In the genomic region with DNA sequence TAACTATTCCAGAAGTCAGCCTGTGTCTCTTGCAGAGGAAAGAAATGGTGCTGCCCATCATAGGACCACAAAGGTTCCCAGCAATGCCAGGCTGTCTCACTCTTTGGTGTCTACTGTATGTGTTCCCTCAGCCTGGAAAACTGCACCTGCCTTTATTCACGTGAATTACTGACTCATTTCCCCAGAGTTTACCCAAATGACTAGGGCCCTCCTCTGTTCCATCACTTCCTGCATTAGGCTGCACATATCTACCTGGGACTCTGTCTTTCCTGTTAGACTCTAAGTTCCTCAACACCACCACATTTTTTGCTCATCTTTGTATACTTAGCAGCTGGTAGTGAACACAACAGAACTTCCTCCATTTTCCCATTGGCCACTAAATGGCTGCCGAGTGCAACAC, we compare ENCODE assay signal across 18 cellular contexts.
"Had no signal": no experiment of that assay in that cellular context is flagged by ENCODE, and none has a peak within 500 bp of the region (broad histone marks: within the 10 kb centered on the region; RNA-seq: fewer than 3 reads in every experiment).

No MANE protein-coding gene starts in this region.

- H3K4me1 Mint-ChIP-seq: immature natural killer cell had no signal

- H3K36me3 Mint-ChIP-seq: immature natural killer cell; natural killer cell treated with Interleukin-12 subunit alpha and Interleukin-12 subunit beta and Interleukin-15 and Interleukin-18, amount 100 ng/mL, for 72 hours had no signal

- ATAC-seq: gastroesophageal sphincter; left colon; left ventricle myocardium superior; natural killer cell treated with Interleukin-12 subunit alpha and Interleukin-12 subunit beta and Interleukin-15 and Interleukin-18, amount 100 ng/mL, for 72 hours; pancreas; right cardiac atrium had no signal

- DNase-seq: cortex of kidney; dorsolateral prefrontal cortex; effector CD8-positive, alpha-beta T cell; immature natural killer cell; kidney; left colon; left ventricle myocardium superior; mesenchymal stem cell; midbrain; occipital lobe; pancreas; right cardiac atrium; stimulated activated CD4-positive, alpha-beta T cell treated with anti-CD3 and anti-CD28 coated beads, Interleukin-2, amount 100 ng/mL, for 48 hours; testis had no signal

- H3K4me3 Mint-ChIP-seq: immature natural killer cell; natural killer cell treated with Interleukin-12 subunit alpha and Interleukin-12 subunit beta and Interleukin-15 and Interleukin-18, amount 100 ng/mL, for 72 hours; stimulated activated naive CD8-positive, alpha-beta T cell treated with anti-CD3 and anti-CD28 coated beads, Interleukin-15, Interleukin-2, amounts not matched to agents 100 ng/mL and 50 ng/mL, for 24 hours had no signal

- H3K27ac Mint-ChIP-seq: immature natural killer cell; natural killer cell treated with Interleukin-12 subunit alpha and Interleukin-12 subunit beta and Interleukin-15 and Interleukin-18, amount 100 ng/mL, for 72 hours; progenitor cell of endocrine pancreas; stimulated activated naive CD8-positive, alpha-beta T cell treated with anti-CD3 and anti-CD28 coated beads, Interleukin-15, Interleukin-2, amounts not matched to agents 100 ng/mL and 50 ng/mL, for 24 hours had no signal

- H3K9me3 Mint-ChIP-seq: immature natural killer cell; natural killer cell treated with Interleukin-12 subunit alpha and Interleukin-12 subunit beta and Interleukin-15 and Interleukin-18, amount 100 ng/mL, for 72 hours; stimulated activated naive CD8-positive, alpha-beta T cell treated with anti-CD3 and anti-CD28 coated beads, Interleukin-15, Interleukin-2, amounts not matched to agents 100 ng/mL and 50 ng/mL, for 24 hours had no signal

- H3K27me3 Mint-ChIP-seq: progenitor cell of endocrine pancreas had no signal
